ENCODE assay signal across 16 cellular contexts in genomic region chr13:96672016-96672415, GRCh38.
DNase-seq lines count a peak whose midpoint lies in the region; ATAC-seq and TF ChIP-seq lines count a peak whose summit lies in the region.
"Had no signal": no experiment of that assay in that cellular context is flagged by ENCODE, and none has a peak within 500 bp of the region (broad histone marks: within the 10 kb centered on the region; RNA-seq: fewer than 3 reads in every experiment).

No MANE protein-coding gene starts in this region.

- H3K9me3 ChIP-seq in mammary epithelial cell (replicated peaks; ENCODE audit: insufficient read depth, low read length): no peaks in the 10 kb centered on the region
- H3K9me3 ChIP-seq: BLaER1 had no signal

- POLR2A ChIA-PET in activated CD8-positive, alpha-beta T cell treated with anti-CD3 and anti-CD28 coated beads for 36 hours (lab: Charles Lee): no interaction called here

- H3K27ac ChIP-seq in mammary epithelial cell (ENCODE audit: insufficient read depth, low read depth, low read length): peak overlapping the region; percentile 34
- H3K27ac ChIP-seq in epithelial cell of prostate: peak overlapping the region; percentile 99
- H3K27ac ChIP-seq: BLaER1 had no signal

- dilution Hi-C loops in mammary epithelial cell (cut with HindIII; ENCODE audit: low sequenced_read_pairs): no loop called here

- no peaks in the 10 kb centered on the region for H4K20me1 ChIP-seq in mammary epithelial cell (ENCODE audit: insufficient read depth, low read length)
- H4K20me1 ChIP-seq: BLaER1 had no signal

- DNase-seq in ELR (ENCODE audit: low read depth) (peak; percentile 15), HT1080 (ENCODE audit: low read depth) (peak; percentile 17), mammary epithelial cell (peak; percentile 45), epithelial cell of prostate (ENCODE audit: low read depth, low spot score) (peak; percentile 16), NCI-H510A treated with DMSO at 0.1 percent for 48 hours (lab: John Stamatoyannopoulos, UW) (no peak)
- DNase-seq in activated CD8-positive, alpha-beta memory T cell treated with anti-CD3 and anti-CD28 coated beads, Interleukin-2, amount 50 U/mL, for 48 hours: no peak
- DNase-seq in activated CD8-positive, alpha-beta T cell treated with anti-CD3 and anti-CD28 coated beads for 36 hours: no peak
- DNase-seq: 8988T; CD4-positive, alpha-beta memory T cell; DMS153; DMS79; GF-D8; GOT3; H7 had no signal

- no peaks in the 10 kb centered on the region for H3K36me3 Mint-ChIP-seq in activated CD8-positive, alpha-beta T cell treated with anti-CD3 and anti-CD28 coated beads for 36 hours (ENCODE audit: low read depth)
- H3K36me3 Mint-ChIP-seq: CD14-positive monocyte; CD4-positive, alpha-beta memory T cell had no signal

- H3K9me3 Mint-ChIP-seq in activated CD8-positive, alpha-beta T cell treated with anti-CD3 and anti-CD28 coated beads for 36 hours: peaks cover 2% of the 10 kb centered on the region

- in situ Hi-C loops in mammary epithelial cell (cut with MboI; ENCODE audit: low sequenced_read_pairs in 2 of 2): no loop called here

- H3K4me1 Mint-ChIP-seq in activated CD8-positive, alpha-beta T cell treated with anti-CD3 and anti-CD28 coated beads for 36 hours (ENCODE audit: low read depth): no peaks in the 10 kb centered on the region
- H3K4me1 Mint-ChIP-seq: CD14-positive monocyte; CD4-positive, alpha-beta memory T cell had no signal

- H3K4me3 ChIP-seq in mammary epithelial cell (replicated peaks in 1 of 3; ENCODE audit: insufficient read depth in 1 of 3, low read depth in 2 of 3, low read length in 3 of 3): no peak overlapping the region
- H3K4me3 ChIP-seq: BLaER1 had no signal

- H3K36me3 ChIP-seq in mammary epithelial cell (ENCODE audit: insufficient read depth, low read length): no peaks in the 10 kb centered on the region
- H3K36me3 ChIP-seq: BLaER1 had no signal

- no peak for ATAC-seq in activated CD8-positive, alpha-beta T cell treated with anti-CD3 and anti-CD28 coated beads for 36 hours

- intact Hi-C loops in mammary epithelial cell (cut with micrococcal nuclease): no loop called here
- intact Hi-C loops in activated CD8-positive, alpha-beta T cell treated with anti-CD3 and anti-CD28 coated beads for 36 hours (cut with micrococcal nuclease): no loop called here

- no peak overlapping the region for H3K4me3 Mint-ChIP-seq in activated CD8-positive, alpha-beta T cell treated with anti-CD3 and anti-CD28 coated beads for 36 hours
- H3K4me3 Mint-ChIP-seq: CD14-positive monocyte; CD4-positive, alpha-beta memory T cell had no signal

- H3K27ac Mint-ChIP-seq in activated CD8-positive, alpha-beta T cell treated with anti-CD3 and anti-CD28 coated beads for 36 hours: no peak overlapping the region
- H3K27ac Mint-ChIP-seq: CD14-positive monocyte; CD4-positive, alpha-beta memory T cell had no signal

- no peak overlapping the region for H3K9ac ChIP-seq in mammary epithelial cell (ENCODE audit: insufficient read depth, low read length)
- H3K9ac ChIP-seq: BLaER1 had no signal

- CTCF ChIA-PET in mammary epithelial cell (lab: Charles Lee; ENCODE audit: low non-redundant PET): no interaction called here
- CTCF ChIA-PET in activated CD8-positive, alpha-beta T cell treated with anti-CD3 and anti-CD28 coated beads for 36 hours (lab: Charles Lee): no interaction called here

- no peak overlapping the region for H3K4me2 ChIP-seq in mammary epithelial cell (ENCODE audit: insufficient read depth, low read depth, low read length)
- H3K4me2 ChIP-seq: BLaER1 had no signal

- H3K79me2 ChIP-seq in mammary epithelial cell (ENCODE audit: insufficient read depth, low read length): no peaks in the 10 kb centered on the region

- no TSS peak for BruUV-seq in mammary epithelial cell (replicated peaks; lab: Mats Ljungman, UMichigan)

- H3K4me1 ChIP-seq in mammary epithelial cell (ENCODE audit: insufficient read depth, low read length): peaks cover 24% of the 10 kb centered on the region
- H3K4me1 ChIP-seq: BLaER1 had no signal

- no peak overlapping the region for H2AFZ ChIP-seq in mammary epithelial cell (ENCODE audit: low read depth, low read length)

- no peaks in the 10 kb centered on the region for H3K27me3 ChIP-seq in mammary epithelial cell (ENCODE audit: insufficient read depth, low read length)
- H3K27me3 ChIP-seq: BLaER1 had no signal

- TF ChIP-seq CTCF in mammary epithelial cell (conservative IDR thresholded peaks at IDR 0.05 in 1 of 2, IDR thresholded peaks at IDR 0.05 in 1 of 2; ENCODE audit: extremely low read depth in 1 of 2, insufficient read depth in 1 of 2, low read depth in 1 of 2, low read length in 2 of 2): no peak
- TF ChIP-seq CTCF in activated CD8-positive, alpha-beta T cell treated with anti-CD3 and anti-CD28 coated beads for 36 hours (IDR thresholded peaks at IDR 0.05): no peak

- H3K27me3 Mint-ChIP-seq in activated CD8-positive, alpha-beta T cell treated with anti-CD3 and anti-CD28 coated beads for 36 hours: no peaks in the 10 kb centered on the region
- H3K27me3 Mint-ChIP-seq: CD4-positive, alpha-beta memory T cell had no signal

Comparison
In these comparisons a context has a peak if more than half of its experiments do, and no peak if none do; other contexts are left out.
1. DNase-seq: peak in ELR (single experiment), HT1080 (single experiment), mammary epithelial cell (single experiment) and epithelial cell of prostate (single experiment); none in NCI-H510A treated with DMSO at 0.1 percent for 48 hours (single experiment), activated CD8-positive, alpha-beta memory T cell treated with anti-CD3 and anti-CD28 coated beads, Interleukin-2, amount 50 U/mL, for 48 hours (single experiment) and activated CD8-positive, alpha-beta T cell treated with anti-CD3 and anti-CD28 coated beads for 36 hours (single experiment).